Comparison of ENCODE assay signal across 11 cellular contexts in the genomic region with DNA sequence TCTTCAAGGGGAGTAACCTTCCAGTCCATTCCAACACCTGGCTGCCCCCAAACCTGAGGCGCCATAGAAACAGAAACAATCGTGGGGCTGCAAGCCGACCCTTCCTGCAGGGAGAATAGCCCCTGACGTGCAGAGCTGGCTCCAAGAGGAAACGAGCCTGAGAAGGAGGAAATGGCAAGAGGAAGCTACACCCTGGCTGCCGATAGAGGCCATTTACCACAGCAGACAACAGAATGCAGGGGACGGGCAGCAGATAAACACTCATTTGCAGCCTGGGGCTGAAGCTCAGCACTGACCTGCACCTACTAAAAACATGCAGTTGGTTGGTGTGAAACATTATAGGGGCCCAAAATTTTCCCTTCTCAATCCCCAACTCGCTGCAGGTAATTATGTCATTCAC. TPM values are rescaled to one million over a fixed set of nuclear protein-coding genes. Genes with fewer than 3 reads are reported as not detected.
DNase-seq lines count a peak whose midpoint lies in the region; ATAC-seq, FAIRE-seq and TF ChIP-seq lines count a peak whose summit lies in the region.
"Had no signal": no experiment of that assay in that cellular context is flagged by ENCODE, and none has a peak within 500 bp of the region (broad histone marks: within the 10 kb centered on the region; RNA-seq: fewer than 3 reads in every experiment).

No MANE protein-coding gene starts in this region.

- TF ChIP-seq POLR2A in HepG2 (IDR thresholded peaks at IDR 0.05; ENCODE audit: insufficient read depth in 1 of 2, low read depth in 2 of 2, low read length in 2 of 2), result no peak

- no peaks in the 10 kb centered on the region for H4K20me1 ChIP-seq in HepG2 (ENCODE audit: insufficient read depth, low read length)

- no peak for FAIRE-seq in HepG2 (lab: Jason Lieb, UNC)
- FAIRE-seq in kidney (lab: Jason Lieb, UNC), result no peak
- FAIRE-seq: endometrium had no signal

- in situ Hi-C loops in HepG2 (cut with HindIII; ENCODE audit: extremely low pct_ligation_motif_present, low pct_unique_long_range_greater_than_20kb), result no loop called here

- H3K79me2 ChIP-seq in HepG2 (ENCODE audit: insufficient read depth, low read length), result no peaks in the 10 kb centered on the region

- no peak overlapping the region for H3K4me2 ChIP-seq in HepG2 (ENCODE audit: low read depth, low read length)

- no TSS peak for BruUV-seq in HepG2 (replicated peaks; lab: Mats Ljungman, UMichigan)

- H2AFZ ChIP-seq in HepG2 (ENCODE audit: low read length), result no peak overlapping the region

- H3K4me3 Mint-ChIP-seq in activated CD4-positive, alpha-beta memory T cell treated with anti-CD3 and anti-CD28 coated beads for 36 hours, result no peak overlapping the region

- H3K27me3 ChIP-seq in liver (ENCODE audit: control insufficient read depth in 4 of 4, insufficient read depth in 4 of 4, low read length in 3 of 4) (no peaks in the 10 kb centered on the region), HepG2 (ENCODE audit: control insufficient read depth in 1 of 2, insufficient read depth in 2 of 2, low read length in 2 of 2) (peaks cover 2 to 28% of the 10 kb centered on the region in 2 experiments; a peak in 2 of 5 replicates), aorta (ENCODE audit: control insufficient read depth in 1 of 2, insufficient read depth in 2 of 2, low read length in 1 of 2) (no peaks in the 10 kb centered on the region)

- POLR2A ChIA-PET in HepG2 (lab: Yijun Ruan, JAX), result no interaction called here
- POLR2A ChIA-PET in activated CD4-positive, alpha-beta memory T cell treated with anti-CD3 and anti-CD28 coated beads for 36 hours (lab: Charles Lee), result no interaction called here

- TF ChIP-seq RAD21 in liver (IDR thresholded peaks at IDR 0.05) (peak in 1 of 2 donors; percentile 9), HepG2 (CRISPR knock-in tag; IDR thresholded peaks at IDR 0.05) (no peak)

- H3K27ac ChIP-seq in liver (ENCODE audit: low read depth in 1 of 2, low read length in 2 of 2) (no peak overlapping the region), HepG2 (ENCODE audit: extremely low read length, insufficient read depth, low read length) (no peak overlapping the region), kidney (ENCODE audit: low read depth in 2 of 2, low read length in 2 of 2) (no peak overlapping the region), aorta (ENCODE audit: low read depth in 1 of 2, low read length in 2 of 2) (no peak overlapping the region)

- intact Hi-C loops in HepG2 (cut with micrococcal nuclease; ENCODE audit: unreplicated experiment) (no loop called here), kidney (cut with DNase I) (no loop called here), aorta (cut with DNase I) (no loop called here)
- intact Hi-C loops in activated CD4-positive, alpha-beta memory T cell treated with anti-CD3 and anti-CD28 coated beads for 36 hours (cut with micrococcal nuclease), result no loop called here

- no peaks in the 10 kb centered on the region for H3K36me3 ChIP-seq in liver (ENCODE audit: control insufficient read depth in 4 of 4, insufficient read depth in 3 of 4, low read depth in 1 of 4, low read length in 3 of 4)
- H3K36me3 ChIP-seq in HepG2 (replicated peaks in 1 of 2; ENCODE audit: control insufficient read depth in 1 of 2, insufficient read depth in 2 of 2, low read length in 2 of 2), result no peaks in the 10 kb centered on the region
- no peaks in the 10 kb centered on the region for H3K36me3 ChIP-seq in kidney (ENCODE audit: control insufficient read depth in 1 of 2, insufficient read depth in 2 of 2, low read length in 2 of 2)
- no peaks in the 10 kb centered on the region for H3K36me3 ChIP-seq in aorta (ENCODE audit: control insufficient read depth in 1 of 2, insufficient read depth in 2 of 2, low read length in 1 of 2)

- no peaks in the 10 kb centered on the region for H3K36me3 Mint-ChIP-seq in activated CD4-positive, alpha-beta memory T cell treated with anti-CD3 and anti-CD28 coated beads for 36 hours

- no peaks in the 10 kb centered on the region for H3K27me3 Mint-ChIP-seq in activated CD4-positive, alpha-beta memory T cell treated with anti-CD3 and anti-CD28 coated beads for 36 hours

- H3K4me1 ChIP-seq in liver (ENCODE audit: control insufficient read depth in 4 of 4, insufficient read depth in 4 of 4, low read length in 3 of 4), result peaks cover 0 to 19% (median 11%) of the 10 kb centered on the region in 4 donors
- H3K4me1 ChIP-seq in HepG2 (ENCODE audit: insufficient read depth, low read length), result peaks cover 12% of the 10 kb centered on the region
- H3K4me1 ChIP-seq in kidney (ENCODE audit: control insufficient read depth in 1 of 2, insufficient read depth in 1 of 2, low read depth in 1 of 2, low read length in 2 of 2), result peaks cover 0 to 3% of the 10 kb centered on the region in 2 donors
- H3K4me1 ChIP-seq in aorta (ENCODE audit: control insufficient read depth in 1 of 2, insufficient read depth in 2 of 2, low read length in 2 of 2), result no peaks in the 10 kb centered on the region

- TF ChIP-seq EP300 in HepG2 (IDR thresholded peaks at IDR 0.05; ENCODE audit: low read depth in 2 of 2, low read length in 2 of 2) (no peak), HepG2 (CRISPR knock-in tag; IDR thresholded peaks at IDR 0.05; ENCODE audit: borderline replicate concordance) (no peak)

- H3K4me3 ChIP-seq in liver (ENCODE audit: low read depth in 1 of 3, low read length in 3 of 3) (no peak overlapping the region), HepG2 (replicated peaks in 1 of 3; ENCODE audit: insufficient read depth in 1 of 3, low read depth in 2 of 3, low read length in 3 of 3) (no peak overlapping the region), kidney (ENCODE audit: low read length in 2 of 2) (no peak overlapping the region), aorta (ENCODE audit: low read length in 2 of 2) (no peak overlapping the region)

- H3K4me1 Mint-ChIP-seq in activated CD4-positive, alpha-beta memory T cell treated with anti-CD3 and anti-CD28 coated beads for 36 hours (ENCODE audit: low read depth), result peaks cover 44% of the 10 kb centered on the region

- 59% methylated on average over 8 of the region's 8 CpGs for WGBS in liver
- WGBS in HepG2 (ENCODE audit: low lambda C conversion rate), result 14% methylated on average over 7 of the region's 8 CpGs
- 38 to 39% methylated on average over 8 of the region's 8 CpGs for WGBS in aorta, 2 donors

- no peak for ATAC-seq in HepG2
- peak; percentile 71 for ATAC-seq in aorta (ENCODE audit: low FRiP score)
- ATAC-seq in HG02678 (IDR thresholded peaks at IDR 0.05; ENCODE audit: unreplicated experiment), result no peak

- TF ChIP-seq CTCF in liver (IDR thresholded peaks at IDR 0.05; ENCODE audit: low read depth, low read length, missing input control) (no peak), HepG2 (CRISPR knock-in tag; IDR thresholded peaks at IDR 0.05) (no peak), kidney (IDR thresholded peaks at IDR 0.05; ENCODE audit: borderline replicate concordance, extremely low read depth, insufficient read depth) (no peak)

- no peak overlapping the region for H3K27ac Mint-ChIP-seq in activated CD4-positive, alpha-beta memory T cell treated with anti-CD3 and anti-CD28 coated beads for 36 hours

- H3K9ac ChIP-seq in liver (ENCODE audit: low read depth in 1 of 2, low read length in 2 of 2) (no peak overlapping the region), HepG2 (ENCODE audit: insufficient read depth, low read depth, low read length) (no peak overlapping the region), kidney (ENCODE audit: low read length in 2 of 2) (no peak overlapping the region)

- H3K9me3 Mint-ChIP-seq in activated CD4-positive, alpha-beta memory T cell treated with anti-CD3 and anti-CD28 coated beads for 36 hours, result no peaks in the 10 kb centered on the region

- DNase-seq in HepG2 (ENCODE audit: low spot score), result no peak
- DNase-seq in activated CD4-positive, alpha-beta memory T cell treated with anti-CD3 and anti-CD28 coated beads for 36 hours, result peak; percentile 24
- peak; percentile 71 for DNase-seq in kidney
- peak in 1 of 2 donors; percentile 57 for DNase-seq in aorta
- no peak for DNase-seq in HuH-7.5 (ENCODE audit: low spot score)
- DNase-seq in NCI-H1694 (lab: John Stamatoyannopoulos, UW), result no peak
- DNase-seq: NCI-H774 had no signal

- H3K9me3 ChIP-seq in liver (ENCODE audit: control insufficient read depth in 4 of 4, low read length in 3 of 4) (no peaks in the 10 kb centered on the region), HepG2 (ENCODE audit: low read length) (no peaks in the 10 kb centered on the region), kidney (ENCODE audit: control insufficient read depth in 1 of 2, low read length in 2 of 2) (no peaks in the 10 kb centered on the region), aorta (ENCODE audit: control insufficient read depth, low read length) (no peaks in the 10 kb centered on the region)

- CTCF ChIA-PET in HepG2 (lab: Yijun Ruan, JAX; ENCODE audit: low intra/inter-chr PET ratio, low total read pairs), result no interaction called here
- CTCF ChIA-PET in activated CD4-positive, alpha-beta memory T cell treated with anti-CD3 and anti-CD28 coated beads for 36 hours (lab: Charles Lee), result interaction anchor here (1.4 to 2.3 kb wide), 3 partner anchors 12 to 53 kb away, joined by 5 to 11 read pairs (median 5); no protein-coding TSS in a partner anchor

RNA-seq across cellular contexts. Expression of gene TDRD10, which starts 8.7 kb away (rescaled TPM):
- total RNA-seq in liver, result 1 to 10 TPM in 1 of 2 donors, under 1 TPM in 1; 0.23 to 1.5 TPM
- under 1 TPM; 0.58 to 0.97 TPM for polyA plus RNA-seq in liver
- not detected in 2 replicates for total RNA-seq in HepG2 (2016; rRNA removed; fragmentation: Illumina TruSeq; extraction: Trizol)
- total RNA-seq in HepG2 (2016; cell fraction: cytosol; rRNA removed; fragmentation: Illumina TruSeq; extraction: Trizol; ENCODE audit: low read depth), result not detected in 2 replicates
- total RNA-seq in HepG2 (2016; cell fraction: insoluble cytoplasmic fraction; rRNA removed; fragmentation: Illumina TruSeq; extraction: Trizol), result not detected in 2 replicates
- total RNA-seq in HepG2 (2016; cell fraction: membrane; rRNA removed; fragmentation: Illumina TruSeq; extraction: Trizol), result not detected in 2 replicates
- total RNA-seq in HepG2 (2016; cell fraction: nucleus; rRNA removed; fragmentation: Illumina TruSeq; extraction: Trizol), result not detected in 2 replicates
- polyA plus RNA-seq in HepG2 (2011; rRNA removed), result not detected in 2 replicates
- polyA plus RNA-seq in HepG2 (2011; cell fraction: cytosol; rRNA removed), result not detected in 2 replicates
- not detected in 2 replicates for polyA plus RNA-seq in HepG2 (2011; cell fraction: nucleus; rRNA removed)
- polyA plus RNA-seq in HepG2 (2012), result not detected in 2 replicates
- not detected in 2 replicates for polyA plus RNA-seq in HepG2 (2016; cell fraction: cytosol; fragmentation: Illumina TruSeq; extraction: Trizol; ENCODE audit: low read depth)
- not detected in 2 replicates for polyA plus RNA-seq in HepG2 (2016; cell fraction: insoluble cytoplasmic fraction; fragmentation: Illumina TruSeq; extraction: Trizol; ENCODE audit: low read depth)
- not detected in 2 replicates for polyA plus RNA-seq in HepG2 (2016; cell fraction: membrane; fragmentation: Illumina TruSeq; extraction: Trizol; ENCODE audit: low read depth)
- polyA plus RNA-seq in HepG2 (2016; cell fraction: nucleus; fragmentation: Illumina TruSeq; extraction: Trizol; ENCODE audit: insufficient read depth, low read depth), result not detected in 2 replicates
- 0.07 TPM in 1 of 2 replicates, not detected in the other for polyA minus RNA-seq in HepG2 (2011; rRNA and poly(A)+ RNA removed; ENCODE audit: low replicate concordance)
- polyA minus RNA-seq in HepG2 (2011; cell fraction: cytosol; rRNA and poly(A)+ RNA removed), result not detected in 2 replicates
- not detected in 2 replicates for polyA minus RNA-seq in HepG2 (2011; cell fraction: nucleus; rRNA and poly(A)+ RNA removed)
- total RNA-seq in activated CD4-positive, alpha-beta memory T cell treated with anti-CD3 and anti-CD28 coated beads for 36 hours, result not detected
- total RNA-seq in kidney, result 4.7 TPM
- polyA plus RNA-seq in kidney (ENCODE audit: insufficient read depth, low read depth, low replicate concordance), result 2.3 TPM
- 10 to 100 TPM in 1 of 2 donors, 1 to 10 TPM in 1; 3.8 to 16.5 TPM for total RNA-seq in aorta
- polyA plus RNA-seq in aorta, result 1 to 10 TPM; 1.1 to 2.6 TPM
- total RNA-seq: mononuclear cell had no signal

RNA-seq across cellular contexts. Expression of gene SHE, which starts 8.9 kb away (rescaled TPM):
- total RNA-seq in liver (1 to 10 TPM; 5.9 to 7.5 TPM), HepG2 (2016; rRNA removed; fragmentation: Illumina TruSeq; extraction: Trizol) (not detected in 2 replicates), kidney (18.1 TPM), aorta (10 to 100 TPM; 20.2 to 44.1 TPM)
- polyA plus RNA-seq in liver (1 to 10 TPM; 3.1 to 3.5 TPM), HepG2 (2011; rRNA removed) (not detected in 2 replicates), kidney (ENCODE audit: insufficient read depth, low read depth, low replicate concordance) (7.6 TPM), aorta (1 to 10 TPM; 2.9 to 7.0 TPM)
- total RNA-seq in HepG2 (2016; cell fraction: cytosol; rRNA removed; fragmentation: Illumina TruSeq; extraction: Trizol; ENCODE audit: low read depth), result not detected in 2 replicates
- not detected in 2 replicates for total RNA-seq in HepG2 (2016; cell fraction: insoluble cytoplasmic fraction; rRNA removed; fragmentation: Illumina TruSeq; extraction: Trizol)
- not detected in 2 replicates for total RNA-seq in HepG2 (2016; cell fraction: membrane; rRNA removed; fragmentation: Illumina TruSeq; extraction: Trizol)
- total RNA-seq in HepG2 (2016; cell fraction: nucleus; rRNA removed; fragmentation: Illumina TruSeq; extraction: Trizol), result not detected in 2 replicates
- polyA plus RNA-seq in HepG2 (2011; cell fraction: cytosol; rRNA removed), result not detected in 2 replicates
- not detected in 2 replicates for polyA plus RNA-seq in HepG2 (2011; cell fraction: nucleus; rRNA removed)
- not detected in 2 replicates for polyA plus RNA-seq in HepG2 (2012)
- polyA plus RNA-seq in HepG2 (2016; cell fraction: cytosol; fragmentation: Illumina TruSeq; extraction: Trizol; ENCODE audit: low read depth), result not detected in 2 replicates
- not detected in 2 replicates for polyA plus RNA-seq in HepG2 (2016; cell fraction: insoluble cytoplasmic fraction; fragmentation: Illumina TruSeq; extraction: Trizol; ENCODE audit: low read depth)
- polyA plus RNA-seq in HepG2 (2016; cell fraction: membrane; fragmentation: Illumina TruSeq; extraction: Trizol; ENCODE audit: low read depth), result not detected in 2 replicates
- polyA plus RNA-seq in HepG2 (2016; cell fraction: nucleus; fragmentation: Illumina TruSeq; extraction: Trizol; ENCODE audit: insufficient read depth, low read depth), result not detected in 2 replicates
- not detected in 2 replicates for polyA minus RNA-seq in HepG2 (2011; rRNA and poly(A)+ RNA removed; ENCODE audit: low replicate concordance)
- not detected in 2 replicates for polyA minus RNA-seq in HepG2 (2011; cell fraction: cytosol; rRNA and poly(A)+ RNA removed)
- not detected in 2 replicates for polyA minus RNA-seq in HepG2 (2011; cell fraction: nucleus; rRNA and poly(A)+ RNA removed)
- under 1 TPM in 1 of 2 experiments, not detected in 1; 0.07 TPM for total RNA-seq in activated CD4-positive, alpha-beta memory T cell treated with anti-CD3 and anti-CD28 coated beads for 36 hours

Comparison
In these comparisons a context has a peak if more than half of its experiments do, and no peak if none do; other contexts are left out.
1. DNase-seq: peak in activated CD4-positive, alpha-beta memory T cell treated with anti-CD3 and anti-CD28 coated beads for 36 hours (single experiment) and kidney (single experiment); none in HepG2 (single experiment), HuH-7.5 (single experiment) and NCI-H1694 (single experiment).